ENCODE assay signal across 20 cellular contexts in the genomic region with DNA sequence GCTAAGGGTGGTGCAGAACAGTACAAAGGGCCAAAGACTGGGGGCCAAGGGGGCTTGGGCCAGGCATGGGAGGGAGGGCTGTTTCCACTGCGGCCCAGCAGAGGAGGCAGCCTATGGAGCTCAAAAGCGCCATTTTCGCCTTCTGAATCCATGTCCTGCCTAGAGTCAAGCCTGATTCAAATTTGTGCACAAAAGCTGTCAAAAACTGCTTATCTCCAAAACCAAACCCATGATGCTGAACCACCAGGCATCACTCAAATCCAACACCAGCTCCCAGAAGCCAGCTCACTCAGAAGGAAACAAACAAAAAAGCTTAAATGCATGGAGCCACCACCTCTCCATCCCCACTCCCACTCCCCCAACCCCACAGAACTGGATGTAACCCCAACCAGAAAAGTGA. TPM values are rescaled to one million over a fixed set of nuclear protein-coding genes. Genes with fewer than 3 reads are reported as not detected.
DNase-seq lines count a peak whose midpoint lies in the region; ATAC-seq, FAIRE-seq and TF ChIP-seq lines count a peak whose summit lies in the region.
"Had no signal": no experiment of that assay in that cellular context is flagged by ENCODE, and none has a peak within 500 bp of the region (broad histone marks: within the 10 kb centered on the region; RNA-seq: fewer than 3 reads in every experiment).

No MANE protein-coding gene starts in this region.

- H3K36me3 Mint-ChIP-seq in activated CD8-positive, alpha-beta T cell treated with anti-CD3 and anti-CD28 coated beads, Interleukin-2, amount 10 ng/mL, durations not matched to agents 7 days and 5 days (ENCODE audit: low read depth), result peaks cover 19% of the 10 kb centered on the region

- CTCF ChIA-PET in K562 (lab: Yijun Ruan, JAX; ENCODE audit: low intra/inter-chr PET ratio), result interaction anchor here (0.6 kb wide), 1 partner anchor 250 kb away, joined by 3 read pairs; no protein-coding TSS in a partner anchor
- CTCF ChIA-PET in activated CD8-positive, alpha-beta T cell treated with anti-CD3 and anti-CD28 coated beads, Interleukin-2, amount 10 ng/mL, durations not matched to agents 7 days and 5 days (lab: Charles Lee), result interaction anchor here (1.0 to 6.1 kb wide), 9 partner anchors 12 to 542 kb away, joined by 3 to 101 read pairs (median 9); a partner anchor contains a TSS

- H3K27ac ChIP-seq in K562 (ENCODE audit: extremely low read depth, low read depth, low read length), result peak overlapping the region; percentile 27; the same call in 2 of the 3 replicates
- H3K27ac ChIP-seq: C4-2B had no signal

- H3K27me3 Mint-ChIP-seq in activated CD8-positive, alpha-beta T cell treated with anti-CD3 and anti-CD28 coated beads, Interleukin-2, amount 10 ng/mL, durations not matched to agents 7 days and 5 days (ENCODE audit: low read depth), result no peaks in the 10 kb centered on the region
- H3K27me3 Mint-ChIP-seq: CD4-positive, alpha-beta T cell; IgD-negative memory B cell had no signal

- in situ Hi-C loops in K562 (cut with MboI), result loop anchor here (10.0 kb wide), 1 partner anchor 252 kb away; a partner anchor contains a TSS

- no peak for TF ChIP-seq RAD21 in K562 (CRISPR knock-in tag; conservative IDR thresholded peaks at IDR 0.05 in 1 of 2, IDR thresholded peaks at IDR 0.05 in 1 of 2)

- H3K4me2 ChIP-seq in K562 (ENCODE audit: insufficient read depth, low read length), result peak overlapping the region; percentile 46

- WGBS in K562 (ENCODE audit: insufficient coverage, low coverage, missing lambda C conversion rate), result 40% methylated on average over 3 of the region's 3 CpGs

- ATAC-seq in left cardiac atrium (peak; percentile 23 to 37), left ventricle myocardium superior (no peak), K562 (peak; percentile 66), GM18909 (IDR thresholded peaks at IDR 0.05; ENCODE audit: poor library complexity, unreplicated experiment) (no peak)
- no peak for ATAC-seq in activated CD8-positive, alpha-beta T cell treated with anti-CD3 and anti-CD28 coated beads, Interleukin-2, amount 10 ng/mL, durations not matched to agents 7 days and 5 days
- ATAC-seq: HepG2 had no signal

- H4K20me1 ChIP-seq in K562 (replicated peaks; ENCODE audit: control insufficient read depth, insufficient read depth, low read length), result 0 out of 2 replicates have a peak, but pooled peaks cover 5% of the 10 kb centered on the region

- H3K4me3 ChIP-seq in K562, result no peak overlapping the region

- TF ChIP-seq CTCF in K562 (IDR thresholded peaks at IDR 0.05 in 2 of 3, conservative IDR thresholded peaks at IDR 0.05 in 1 of 3; ENCODE audit: insufficient read depth in 2 of 3, low read depth in 1 of 3, low read length in 3 of 3), result no peak

- H3K79me2 ChIP-seq in K562 (ENCODE audit: control insufficient read depth, insufficient read depth, low read length), result 0 out of 3 replicates have a peak, but pooled peaks cover 2% of the 10 kb centered on the region

- no peaks in the 10 kb centered on the region for H3K9me1 ChIP-seq in K562 (ENCODE audit: control insufficient read depth, insufficient read depth, low read length)

- no peak overlapping the region for H3K27ac Mint-ChIP-seq in activated CD8-positive, alpha-beta T cell treated with anti-CD3 and anti-CD28 coated beads, Interleukin-2, amount 10 ng/mL, durations not matched to agents 7 days and 5 days
- H3K27ac Mint-ChIP-seq: CD4-positive, alpha-beta T cell; IgD-negative memory B cell had no signal

- no peaks in the 10 kb centered on the region for H3K9me3 Mint-ChIP-seq in activated CD8-positive, alpha-beta T cell treated with anti-CD3 and anti-CD28 coated beads, Interleukin-2, amount 10 ng/mL, durations not matched to agents 7 days and 5 days (ENCODE audit: insufficient read depth)
- H3K9me3 Mint-ChIP-seq: CD4-positive, alpha-beta T cell; IgD-negative memory B cell had no signal

- intact Hi-C loops in left cardiac atrium (cut with DNase I), result loop anchor here in 1 of 2 donors (10.0 kb wide), 1 partner anchor 542 kb away; no protein-coding TSS in a partner anchor
- intact Hi-C loops in left ventricle myocardium superior (cut with micrococcal nuclease), result no loop called here
- intact Hi-C loops in K562 (cut with micrococcal nuclease), result loop anchor here (5.0 to 10.0 kb wide), 2 partner anchors 70 to 118 kb away; a partner anchor contains a TSS

- no peaks in the 10 kb centered on the region for H3K27me3 ChIP-seq in K562 (ENCODE audit: control insufficient read depth in 2 of 2, insufficient read depth in 2 of 2, low read length in 2 of 2)

- H3K9ac ChIP-seq in K562 (ENCODE audit: insufficient read depth in 1 of 2, low read depth in 2 of 2, low read length in 2 of 2), result peak overlapping the region in 1 of 2 experiments; percentile 76; a peak in 2 of 4 replicates

- FAIRE-seq in K562 (lab: Jason Lieb, UNC), result peak; percentile 65
- FAIRE-seq: D721Med, G401.6, GM12891, HepG2, HTR-8/SVneo had no signal

- POLR2A ChIA-PET in K562 (lab: Yijun Ruan, JAX), result interaction anchor here (0.6 to 1.3 kb wide), 5 partner anchors 11 to 565 kb away, joined by 3 to 8 read pairs (median 3); a partner anchor contains a TSS
- POLR2A ChIA-PET in activated CD8-positive, alpha-beta T cell treated with anti-CD3 and anti-CD28 coated beads, Interleukin-2, amount 10 ng/mL, durations not matched to agents 7 days and 5 days (lab: Charles Lee), result interaction anchor here (0.5 kb wide), 1 partner anchor 783 kb away, joined by 3 read pairs; no protein-coding TSS in a partner anchor

- no peak for DNase-seq in left cardiac atrium
- no peak for DNase-seq in left ventricle myocardium superior
- DNase-seq in OCI-M1 (lab: John Stamatoyannopoulos, UW), result peak; percentile 10
- DNase-seq in K562 (ENCODE audit: extremely low read depth in 1 of 4, low spot score in 3 of 4), result peak in 2 of 4 experiments; percentile 23 to 57
- no peak for DNase-seq in activated CD8-positive, alpha-beta T cell treated with anti-CD3 and anti-CD28 coated beads, Interleukin-2, amount 10 ng/mL, durations not matched to agents 7 days and 5 days
- no peak for DNase-seq in anterior cingulate cortex (lab: John Stamatoyannopoulos, UW)
- DNase-seq: ACHN; AML-193; Caco-2; CD4-positive, alpha-beta T cell; GOT3; H7 had no signal

- no peaks in the 10 kb centered on the region for H3K4me1 Mint-ChIP-seq in activated CD8-positive, alpha-beta T cell treated with anti-CD3 and anti-CD28 coated beads, Interleukin-2, amount 10 ng/mL, durations not matched to agents 7 days and 5 days (ENCODE audit: low read depth)

- no peak for TF ChIP-seq POLR2A in K562 (conservative IDR thresholded peaks at IDR 0.05)

- BruUV-seq in K562 (replicated peaks; lab: Mats Ljungman, UMichigan), result no TSS peak

- no peak overlapping the region for H3K4me3 Mint-ChIP-seq in activated CD8-positive, alpha-beta T cell treated with anti-CD3 and anti-CD28 coated beads, Interleukin-2, amount 10 ng/mL, durations not matched to agents 7 days and 5 days
- H3K4me3 Mint-ChIP-seq: CD4-positive, alpha-beta T cell; IgD-negative memory B cell had no signal

- peak overlapping the region; percentile 22 for H2AFZ ChIP-seq in K562 (ENCODE audit: low read depth, low read length)

- H3K4me1 ChIP-seq in K562 (replicated peaks in 1 of 2; ENCODE audit: control insufficient read depth in 2 of 2, insufficient read depth in 2 of 2, low read length in 2 of 2), result peaks cover 10 to 18% of the 10 kb centered on the region in 2 experiments; a peak in 4 of 5 replicates
- H3K4me1 ChIP-seq: Caco-2 had no signal

- H3K9me3 ChIP-seq in K562 (replicated peaks; ENCODE audit: control insufficient read depth, insufficient read depth, low read depth, low read length), result no peaks in the 10 kb centered on the region
- H3K9me3 ChIP-seq: Caco-2 had no signal

- H3K36me3 ChIP-seq in K562 (ENCODE audit: control insufficient read depth, insufficient read depth, low read length), result peaks cover 53% of the 10 kb centered on the region

- TF ChIP-seq EP300 in K562 (IDR thresholded peaks at IDR 0.05; ENCODE audit: low read length), result no peak

TF ChIP-seq in K562, 482 proteins besides CTCF, POLR2A, EP300 and RAD21 (continues in another document):
- peak in 1 of 3 experiments; percentile 59 for TF ChIP-seq YY1 (IDR thresholded peaks at IDR 0.05; ENCODE audit: borderline replicate concordance in 1 of 3, control insufficient read depth in 1 of 3, extremely low read depth in 1 of 3, insufficient read depth in 3 of 3, insufficient read length in 1 of 3, insufficient replicate concordance in 2 of 3, low read depth in 1 of 3, low read length in 2 of 3)
- no peak for TF ChIP-seq HMG20A (CRISPR knock-in tag; conservative IDR thresholded peaks at IDR 0.05)
- TF ChIP-seq, protein P1, sequence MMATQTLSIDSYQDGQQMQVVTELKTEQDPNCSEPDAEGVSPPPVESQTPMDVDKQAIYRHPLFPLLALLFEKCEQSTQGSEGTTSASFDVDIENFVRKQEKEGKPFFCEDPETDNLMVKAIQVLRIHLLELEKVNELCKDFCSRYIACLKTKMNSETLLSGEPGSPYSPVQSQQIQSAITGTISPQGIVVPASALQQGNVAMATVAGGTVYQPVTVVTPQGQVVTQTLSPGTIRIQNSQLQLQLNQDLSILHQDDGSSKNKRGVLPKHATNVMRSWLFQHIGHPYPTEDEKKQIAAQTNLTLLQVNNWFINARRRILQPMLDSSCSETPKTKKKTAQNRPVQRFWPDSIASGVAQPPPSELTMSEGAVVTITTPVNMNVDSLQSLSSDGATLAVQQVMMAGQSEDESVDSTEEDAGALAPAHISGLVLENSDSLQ (IDR thresholded peaks at IDR 0.05), result peak; percentile 74
- peak; percentile 65; the same call in 1 of the 2 replicates for TF ChIP-seq EHMT2 (IDR thresholded peaks at IDR 0.05)

RNA-seq across cellular contexts. Expression of a gene that starts 16.0 kb away (rescaled TPM):
- total RNA-seq in left cardiac atrium (10 to 100 TPM; 11.3 TPM), left ventricle myocardium superior (11.3 TPM), K562 (2014; rRNA removed) (10.3 and 15.6 TPM in 2 replicates), K562 (2014; rRNA removed; fragmentation: Illumina TruSeq; extraction: Trizol) (10.1 and 12.6 TPM in 2 replicates), K562 (2015; rRNA removed; fragmentation: Illumina TruSeq; extraction: Trizol) (15.1 and 17.4 TPM in 2 replicates), K562 (2021) (15.7 and 16.0 TPM in 2 replicates)
- total RNA-seq in K562 (2011; cell fraction: chromatin; rRNA removed; ENCODE audit: low replicate concordance), result 130 and 148 TPM in 2 replicates
- 64.2 and 80.3 TPM in 2 replicates for total RNA-seq in K562 (2011; cell fraction: nucleolus; rRNA removed)
- 81.6 and 84.3 TPM in 2 replicates for total RNA-seq in K562 (2011; cell fraction: nucleoplasm; rRNA removed)
- polyA plus RNA-seq in K562 (2011; rRNA removed) (17.4 and 33.4 TPM in 2 replicates), K562 (2014; fragmentation: Illumina TruSeq; extraction: Trizol) (17.6 and 18.9 TPM in 2 replicates), K562 (2014; fragmentation: Nextera tagmentation; extraction: Ambion mirVana) (1 to 10 TPM; 3.8 to 7.6 TPM), K562 (2014; rRNA removed) (13.4 and 16.6 TPM in 2 replicates)
- 39.4 and 44.8 TPM in 2 replicates for polyA plus RNA-seq in K562 (2011; cell fraction: cytosol; rRNA removed)
- 62.0 and 68.1 TPM in 2 replicates for polyA plus RNA-seq in K562 (2011; cell fraction: nucleus; rRNA removed)
- 12.1 and 16.8 TPM in 2 replicates for polyA plus RNA-seq in K562 (2012)
- 28.9 and 31.1 TPM in 2 replicates for polyA minus RNA-seq in K562 (2011; rRNA and poly(A)+ RNA removed)
- polyA minus RNA-seq in K562 (2011; cell fraction: cytosol; rRNA and poly(A)+ RNA removed), result 13.2 and 19.2 TPM in 2 replicates
- 18.8 and 25.3 TPM in 2 replicates for polyA minus RNA-seq in K562 (2011; cell fraction: nucleus; rRNA and poly(A)+ RNA removed)
- 10 to 100 TPM; 20.0 to 21.5 TPM for total RNA-seq in activated CD8-positive, alpha-beta T cell treated with anti-CD3 and anti-CD28 coated beads, Interleukin-2, amount 10 ng/mL, durations not matched to agents 7 days and 5 days

Comparison
In these comparisons a context has a peak if more than half of its experiments do, and no peak if none do; other contexts are left out.
1. ATAC-seq: peak in left cardiac atrium (2 of 2) and K562 (single experiment); none in left ventricle myocardium superior (single experiment), GM18909 (single experiment) and activated CD8-positive, alpha-beta T cell treated with anti-CD3 and anti-CD28 coated beads, Interleukin-2, amount 10 ng/mL, durations not matched to agents 7 days and 5 days (single experiment).